ENCODE assay signal across 8 cellular contexts in genomic region chr7:129778770-129779601, GRCh38.
DNase-seq lines count a peak whose midpoint lies in the region; ATAC-seq, FAIRE-seq and TF ChIP-seq lines count a peak whose summit lies in the region.

No MANE protein-coding gene starts in this region.

- TF ChIP-seq POLR2A in GM12892 (IDR thresholded peaks at IDR 0.05; ENCODE audit: low read depth, low read length) = no peak

- TF ChIP-seq CTCF in Caco-2 (IDR thresholded peaks at IDR 0.05; ENCODE audit: insufficient read depth in 1 of 2, low read depth in 1 of 2, low read length in 1 of 2, severe bottlenecking in 1 of 2, unreplicated experiment in 1 of 2) (peak; percentile 12 to 21), mesothelial cell of epicardium (IDR thresholded peaks at IDR 0.05; ENCODE audit: unreplicated experiment) (peak; percentile 31)

- H3K4me3 ChIP-seq in Caco-2 (ENCODE audit: low read depth, low read length) = peak overlapping the region; percentile 84

- no peak overlapping the region for H3K27ac Mint-ChIP-seq in Caco-2 (ENCODE audit: unreplicated experiment)
- no peak overlapping the region for H3K27ac Mint-ChIP-seq in activated naive CD4-positive, alpha-beta T cell treated with anti-CD3 and anti-CD28 coated beads, Interleukin-2, amount 50 U/mL, for 24 hours
- no peak overlapping the region for H3K27ac Mint-ChIP-seq in mesothelial cell of epicardium

- H3K9me3 Mint-ChIP-seq in Caco-2 (ENCODE audit: unreplicated experiment) (no peaks in the 10 kb centered on the region), mesothelial cell of epicardium (no peaks in the 10 kb centered on the region)
- H3K9me3 Mint-ChIP-seq in activated naive CD4-positive, alpha-beta T cell treated with anti-CD3 and anti-CD28 coated beads, Interleukin-2, amount 50 U/mL, for 24 hours = no peaks in the 10 kb centered on the region

- CTCF ChIA-PET in Caco-2 (lab: Charles Lee) = interaction anchor here (0.6 to 1.7 kb wide), 4 partner anchors 42 to 232 kb away, joined by 3 to 16 read pairs (median 4); no protein-coding TSS in a partner anchor

- H3K4me1 Mint-ChIP-seq in Caco-2 (ENCODE audit: low read depth, unreplicated experiment) (peaks cover 6% of the 10 kb centered on the region), mesothelial cell of epicardium (peaks cover 26% of the 10 kb centered on the region)
- H3K4me1 Mint-ChIP-seq in activated naive CD4-positive, alpha-beta T cell treated with anti-CD3 and anti-CD28 coated beads, Interleukin-2, amount 50 U/mL, for 24 hours = peaks cover 27% of the 10 kb centered on the region

- H3K4me1 ChIP-seq in Caco-2 = peaks cover 12% of the 10 kb centered on the region

- POLR2A ChIA-PET in Caco-2 (lab: Charles Lee) = interaction anchor here (1.9 kb wide), 1 partner anchor 46 kb away, joined by 13 read pairs; no protein-coding TSS in a partner anchor

- H3K36me3 ChIP-seq in Caco-2 (ENCODE audit: control insufficient read depth, insufficient read depth, low read length) = no peaks in the 10 kb centered on the region

- no TSS peak for BruUV-seq in Caco-2 (replicated peaks; lab: Mats Ljungman, UMichigan)

- H3K27me3 Mint-ChIP-seq in Caco-2 (ENCODE audit: insufficient read depth, unreplicated experiment) = no peaks in the 10 kb centered on the region
- H3K27me3 Mint-ChIP-seq in activated naive CD4-positive, alpha-beta T cell treated with anti-CD3 and anti-CD28 coated beads, Interleukin-2, amount 50 U/mL, for 24 hours = peaks cover 31% of the 10 kb centered on the region
- H3K27me3 Mint-ChIP-seq in mesothelial cell of epicardium (ENCODE audit: low read depth) = peaks cover 76% of the 10 kb centered on the region

- no peak for FAIRE-seq in GM12892 (lab: Jason Lieb, UNC)

- DNase-seq in Caco-2 = peak in 1 of 2 experiments; percentile 50
- DNase-seq in mesothelial cell of epicardium (ENCODE audit: low spot score in 2 of 2, unreplicated experiment in 2 of 2) = no peak
- no peak for DNase-seq in GM12892 (ENCODE audit: insufficient read length)
- no peak for DNase-seq in NCI-H2196 (lab: John Stamatoyannopoulos, UW; ENCODE audit: unreplicated experiment)

- ATAC-seq in HG03354 (IDR thresholded peaks at IDR 0.05; ENCODE audit: poor library complexity, severe bottlenecking, unreplicated experiment) (peak; percentile 11), GM18867 (IDR thresholded peaks at IDR 0.05; ENCODE audit: unreplicated experiment) (no peak), GM21717 (IDR thresholded peaks at IDR 0.05; ENCODE audit: unreplicated experiment) (no peak)

- H3K4me3 Mint-ChIP-seq in Caco-2 (ENCODE audit: unreplicated experiment) = peak overlapping the region; percentile 81
- peak overlapping the region; percentile 36 for H3K4me3 Mint-ChIP-seq in activated naive CD4-positive, alpha-beta T cell treated with anti-CD3 and anti-CD28 coated beads, Interleukin-2, amount 50 U/mL, for 24 hours
- H3K4me3 Mint-ChIP-seq in mesothelial cell of epicardium = peak overlapping the region; percentile 63

- H3K36me3 Mint-ChIP-seq in Caco-2 (ENCODE audit: insufficient read depth, unreplicated experiment) (peaks cover 8% of the 10 kb centered on the region), mesothelial cell of epicardium (no peaks in the 10 kb centered on the region)
- H3K36me3 Mint-ChIP-seq in activated naive CD4-positive, alpha-beta T cell treated with anti-CD3 and anti-CD28 coated beads, Interleukin-2, amount 50 U/mL, for 24 hours = no peaks in the 10 kb centered on the region

- no peaks in the 10 kb centered on the region for H3K27me3 ChIP-seq in Caco-2 (replicated peaks; ENCODE audit: control insufficient read depth, insufficient read depth, low read length)

- H3K9me3 ChIP-seq in Caco-2 = no peaks in the 10 kb centered on the region

- intact Hi-C loops in Caco-2 (cut with micrococcal nuclease; ENCODE audit: unreplicated experiment) = no loop called here
